In the genomic region with DNA sequence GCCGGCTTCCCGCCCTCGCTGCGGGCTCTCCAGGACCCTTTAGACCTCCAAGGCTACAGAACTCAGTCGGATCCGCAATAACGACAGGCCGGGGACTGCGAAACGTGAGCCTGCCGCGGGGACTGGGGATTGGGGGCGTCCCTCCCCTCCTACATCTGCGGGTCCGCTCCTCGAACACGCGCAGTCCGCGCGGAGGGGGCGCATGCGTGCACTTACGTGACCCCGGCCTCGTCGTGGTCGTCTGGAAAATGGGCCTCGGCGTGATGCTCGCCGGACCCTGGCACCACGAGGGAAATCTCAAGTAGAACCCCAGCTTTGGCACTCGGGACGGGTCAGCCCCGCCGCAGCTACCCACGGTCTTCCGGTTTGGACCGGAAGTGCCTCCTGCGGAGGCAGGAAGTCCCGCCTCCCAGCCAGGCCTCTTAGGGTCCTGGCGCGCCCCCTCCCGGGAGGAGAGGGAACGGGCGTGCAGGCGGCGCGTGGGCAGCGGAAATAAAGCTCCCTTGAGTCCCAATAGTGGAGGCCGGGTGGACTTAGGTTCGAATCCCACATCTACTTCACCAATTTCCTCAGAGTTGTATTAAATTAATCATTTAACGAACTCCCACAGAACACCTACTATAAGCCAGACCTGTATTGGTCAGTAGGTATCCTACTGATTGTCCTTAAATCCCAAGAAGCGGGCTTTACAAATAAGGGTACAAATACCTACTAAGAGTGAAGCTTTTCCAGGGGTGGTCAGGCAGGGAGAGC, we compare ENCODE assay signal across 1 cellular context.
TF ChIP-seq lines count a peak whose summit lies in the region.

A gene with protein sequence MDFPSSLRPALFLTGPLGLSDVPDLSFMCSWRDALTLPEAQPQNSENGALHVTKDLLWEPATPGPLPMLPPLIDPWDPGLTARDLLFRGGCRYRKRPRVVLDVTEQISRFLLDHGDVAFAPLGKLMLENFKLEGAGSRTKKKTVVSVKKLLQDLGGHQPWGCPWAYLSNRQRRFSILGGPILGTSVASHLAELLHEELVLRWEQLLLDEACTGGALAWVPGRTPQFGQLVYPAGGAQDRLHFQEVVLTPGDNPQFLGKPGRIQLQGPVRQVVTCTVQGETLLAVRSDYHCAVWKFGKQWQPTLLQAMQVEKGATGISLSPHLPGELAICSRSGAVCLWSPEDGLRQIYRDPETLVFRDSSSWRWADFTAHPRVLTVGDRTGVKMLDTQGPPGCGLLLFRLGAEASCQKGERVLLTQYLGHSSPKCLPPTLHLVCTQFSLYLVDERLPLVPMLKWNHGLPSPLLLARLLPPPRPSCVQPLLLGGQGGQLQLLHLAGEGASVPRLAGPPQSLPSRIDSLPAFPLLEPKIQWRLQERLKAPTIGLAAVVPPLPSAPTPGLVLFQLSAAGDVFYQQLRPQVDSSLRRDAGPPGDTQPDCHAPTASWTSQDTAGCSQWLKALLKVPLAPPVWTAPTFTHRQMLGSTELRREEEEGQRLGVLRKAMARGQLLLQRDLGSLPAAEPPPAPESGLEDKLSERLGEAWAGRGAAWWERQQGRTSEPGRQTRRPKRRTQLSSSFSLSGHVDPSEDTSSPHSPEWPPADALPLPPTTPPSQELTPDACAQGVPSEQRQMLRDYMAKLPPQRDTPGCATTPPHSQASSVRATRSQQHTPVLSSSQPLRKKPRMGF (minus strand): TSS at position 373 of the 753 bp plus-strand sequence. CDS start 2,069 bp downstream, outside the sequence.

TF ChIP-seq in HepG2, 621 proteins besides CTCF, POLR2A, EP300 and RAD21 (continued from another document and continues in another):
- TF ChIP-seq, protein P1, sequence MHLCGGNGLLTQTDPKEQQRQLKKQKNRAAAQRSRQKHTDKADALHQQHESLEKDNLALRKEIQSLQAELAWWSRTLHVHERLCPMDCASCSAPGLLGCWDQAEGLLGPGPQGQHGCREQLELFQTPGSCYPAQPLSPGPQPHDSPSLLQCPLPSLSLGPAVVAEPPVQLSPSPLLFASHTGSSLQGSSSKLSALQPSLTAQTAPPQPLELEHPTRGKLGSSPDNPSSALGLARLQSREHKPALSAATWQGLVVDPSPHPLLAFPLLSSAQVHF (CRISPR knock-in tag; IDR thresholded peaks at IDR 0.05): no peak
- TF ChIP-seq ZNF569 (CRISPR knock-in tag; IDR thresholded peaks at IDR 0.05; ENCODE audit: borderline replicate concordance) (no peak), SP140L (CRISPR knock-in tag; IDR thresholded peaks at IDR 0.05; ENCODE audit: borderline replicate concordance) (peak; percentile 58; the same call in 1 of the 2 replicates), NPAS2 (CRISPR knock-in tag; IDR thresholded peaks at IDR 0.05; ENCODE audit: borderline replicate concordance) (no peak), YEATS2 (CRISPR knock-in tag; IDR thresholded peaks at IDR 0.05; ENCODE audit: borderline replicate concordance) (peak; percentile 99), ZSCAN25 (CRISPR knock-in tag; IDR thresholded peaks at IDR 0.05) (no peak), NCOR1 (IDR thresholded peaks at IDR 0.05; ENCODE audit: borderline replicate concordance, low read length) (no peak), IRF2 (CRISPR knock-in tag; IDR thresholded peaks at IDR 0.05) (peak; percentile 83), RARG (CRISPR knock-in tag; IDR thresholded peaks at IDR 0.05; ENCODE audit: low read depth) (0 out of 2 replicates have a peak, but pooled peaks have one; percentile 71), ZBTB7A (CRISPR knock-in tag; IDR thresholded peaks at IDR 0.05) (no peak), ETV5 (CRISPR knock-in tag; IDR thresholded peaks at IDR 0.05; ENCODE audit: borderline replicate concordance) (peak; percentile 90), ZNF383 (CRISPR knock-in tag; IDR thresholded peaks at IDR 0.05; ENCODE audit: borderline replicate concordance) (0 out of 2 replicates have a peak, but pooled peaks have one; percentile 33), NFE2L1 (CRISPR knock-in tag; IDR thresholded peaks at IDR 0.05; ENCODE audit: borderline replicate concordance) (no peak), NFE2L2 (IDR thresholded peaks at IDR 0.05; ENCODE audit: low read length) (no peak), NONO (IDR thresholded peaks at IDR 0.05) (no peak), NONO (CRISPR knock-in tag; conservative IDR thresholded peaks at IDR 0.05) (peak; percentile 74; the same call in 1 of the 2 replicates), ZNF296 (CRISPR knock-in tag; conservative IDR thresholded peaks at IDR 0.05) (no peak), MIXL1 (CRISPR knock-in tag; IDR thresholded peaks at IDR 0.05) (no peak; the same call in 1 of the 2 replicates), ZNF484 (CRISPR knock-in tag; IDR thresholded peaks at IDR 0.05; ENCODE audit: borderline replicate concordance, low read depth) (0 out of 2 replicates have a peak, but pooled peaks have one; percentile 65), ZNF329 (CRISPR knock-in tag; IDR thresholded peaks at IDR 0.05; ENCODE audit: low read depth) (0 out of 2 replicates have a peak, but pooled peaks have one; percentile 75), RBAK (CRISPR knock-in tag; IDR thresholded peaks at IDR 0.05) (no peak), SAP130 (CRISPR knock-in tag; IDR thresholded peaks at IDR 0.05; ENCODE audit: low read depth) (peak; percentile 97), ZC3H4 (CRISPR knock-in tag; IDR thresholded peaks at IDR 0.05; ENCODE audit: borderline replicate concordance) (no peak), KDM3A (CRISPR knock-in tag; IDR thresholded peaks at IDR 0.05; ENCODE audit: low read depth) (peak; percentile 95; the same call in 1 of the 2 replicates), U2AF2 (IDR thresholded peaks at IDR 0.05; ENCODE audit: low read depth, low read length) (no peak), STAT5B (CRISPR knock-in tag; IDR thresholded peaks at IDR 0.05) (peak; percentile 90; the same call in 1 of the 2 replicates), SALL1 (CRISPR knock-in tag; IDR thresholded peaks at IDR 0.05) (peak; percentile 80), SRSF4 (IDR thresholded peaks at IDR 0.05; ENCODE audit: low read depth, low read length, poor library complexity, severe bottlenecking) (no peak)
- TF ChIP-seq, protein P2, sequence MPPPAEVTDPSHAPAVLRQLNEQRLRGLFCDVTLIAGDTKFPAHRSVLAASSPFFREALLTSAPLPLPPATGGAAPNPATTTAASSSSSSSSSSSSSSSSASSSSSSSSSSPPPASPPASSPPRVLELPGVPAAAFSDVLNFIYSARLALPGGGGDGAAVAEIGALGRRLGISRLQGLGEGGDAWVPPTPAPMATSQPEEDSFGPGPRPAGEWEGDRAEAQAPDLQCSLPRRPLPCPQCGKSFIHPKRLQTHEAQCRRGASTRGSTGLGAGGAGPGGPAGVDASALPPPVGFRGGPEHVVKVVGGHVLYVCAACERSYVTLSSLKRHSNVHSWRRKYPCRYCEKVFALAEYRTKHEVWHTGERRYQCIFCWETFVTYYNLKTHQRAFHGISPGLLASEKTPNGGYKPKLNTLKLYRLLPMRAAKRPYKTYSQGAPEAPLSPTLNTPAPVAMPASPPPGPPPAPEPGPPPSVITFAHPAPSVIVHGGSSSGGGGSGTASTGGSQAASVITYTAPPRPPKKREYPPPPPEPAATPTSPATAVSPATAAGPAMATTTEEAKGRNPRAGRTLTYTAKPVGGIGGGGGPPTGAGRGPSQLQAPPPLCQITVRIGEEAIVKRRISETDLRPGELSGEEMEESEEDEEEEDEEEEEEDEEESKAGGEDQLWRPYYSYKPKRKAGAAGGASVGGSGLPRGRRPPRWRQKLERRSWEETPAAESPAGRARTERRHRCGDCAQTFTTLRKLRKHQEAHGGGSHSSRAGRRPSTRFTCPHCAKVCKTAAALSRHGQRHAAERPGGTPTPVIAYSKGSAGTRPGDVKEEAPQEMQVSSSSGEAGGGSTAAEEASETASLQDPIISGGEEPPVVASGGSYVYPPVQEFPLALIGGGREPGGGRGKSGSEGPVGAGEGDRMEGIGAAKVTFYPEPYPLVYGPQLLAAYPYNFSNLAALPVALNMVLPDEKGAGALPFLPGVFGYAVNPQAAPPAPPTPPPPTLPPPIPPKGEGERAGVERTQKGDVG (CRISPR knock-in tag; IDR thresholded peaks at IDR 0.05; ENCODE audit: borderline replicate concordance): no peak
- TF ChIP-seq, protein P3, sequence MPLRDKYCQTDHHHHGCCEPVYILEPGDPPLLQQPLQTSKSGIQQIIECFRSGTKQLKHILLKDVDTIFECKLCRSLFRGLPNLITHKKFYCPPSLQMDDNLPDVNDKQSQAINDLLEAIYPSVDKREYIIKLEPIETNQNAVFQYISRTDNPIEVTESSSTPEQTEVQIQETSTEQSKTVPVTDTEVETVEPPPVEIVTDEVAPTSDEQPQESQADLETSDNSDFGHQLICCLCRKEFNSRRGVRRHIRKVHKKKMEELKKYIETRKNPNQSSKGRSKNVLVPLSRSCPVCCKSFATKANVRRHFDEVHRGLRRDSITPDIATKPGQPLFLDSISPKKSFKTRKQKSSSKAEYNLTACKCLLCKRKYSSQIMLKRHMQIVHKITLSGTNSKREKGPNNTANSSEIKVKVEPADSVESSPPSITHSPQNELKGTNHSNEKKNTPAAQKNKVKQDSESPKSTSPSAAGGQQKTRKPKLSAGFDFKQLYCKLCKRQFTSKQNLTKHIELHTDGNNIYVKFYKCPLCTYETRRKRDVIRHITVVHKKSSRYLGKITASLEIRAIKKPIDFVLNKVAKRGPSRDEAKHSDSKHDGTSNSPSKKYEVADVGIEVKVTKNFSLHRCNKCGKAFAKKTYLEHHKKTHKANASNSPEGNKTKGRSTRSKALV (CRISPR knock-in tag; IDR thresholded peaks at IDR 0.05): peak; percentile 70; the same call in 1 of the 2 replicates
- TF ChIP-seq, protein P4, sequence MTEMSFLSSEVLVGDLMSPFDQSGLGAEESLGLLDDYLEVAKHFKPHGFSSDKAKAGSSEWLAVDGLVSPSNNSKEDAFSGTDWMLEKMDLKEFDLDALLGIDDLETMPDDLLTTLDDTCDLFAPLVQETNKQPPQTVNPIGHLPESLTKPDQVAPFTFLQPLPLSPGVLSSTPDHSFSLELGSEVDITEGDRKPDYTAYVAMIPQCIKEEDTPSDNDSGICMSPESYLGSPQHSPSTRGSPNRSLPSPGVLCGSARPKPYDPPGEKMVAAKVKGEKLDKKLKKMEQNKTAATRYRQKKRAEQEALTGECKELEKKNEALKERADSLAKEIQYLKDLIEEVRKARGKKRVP (CRISPR knock-in tag; IDR thresholded peaks at IDR 0.05): no peak
- TF ChIP-seq, protein P5, sequence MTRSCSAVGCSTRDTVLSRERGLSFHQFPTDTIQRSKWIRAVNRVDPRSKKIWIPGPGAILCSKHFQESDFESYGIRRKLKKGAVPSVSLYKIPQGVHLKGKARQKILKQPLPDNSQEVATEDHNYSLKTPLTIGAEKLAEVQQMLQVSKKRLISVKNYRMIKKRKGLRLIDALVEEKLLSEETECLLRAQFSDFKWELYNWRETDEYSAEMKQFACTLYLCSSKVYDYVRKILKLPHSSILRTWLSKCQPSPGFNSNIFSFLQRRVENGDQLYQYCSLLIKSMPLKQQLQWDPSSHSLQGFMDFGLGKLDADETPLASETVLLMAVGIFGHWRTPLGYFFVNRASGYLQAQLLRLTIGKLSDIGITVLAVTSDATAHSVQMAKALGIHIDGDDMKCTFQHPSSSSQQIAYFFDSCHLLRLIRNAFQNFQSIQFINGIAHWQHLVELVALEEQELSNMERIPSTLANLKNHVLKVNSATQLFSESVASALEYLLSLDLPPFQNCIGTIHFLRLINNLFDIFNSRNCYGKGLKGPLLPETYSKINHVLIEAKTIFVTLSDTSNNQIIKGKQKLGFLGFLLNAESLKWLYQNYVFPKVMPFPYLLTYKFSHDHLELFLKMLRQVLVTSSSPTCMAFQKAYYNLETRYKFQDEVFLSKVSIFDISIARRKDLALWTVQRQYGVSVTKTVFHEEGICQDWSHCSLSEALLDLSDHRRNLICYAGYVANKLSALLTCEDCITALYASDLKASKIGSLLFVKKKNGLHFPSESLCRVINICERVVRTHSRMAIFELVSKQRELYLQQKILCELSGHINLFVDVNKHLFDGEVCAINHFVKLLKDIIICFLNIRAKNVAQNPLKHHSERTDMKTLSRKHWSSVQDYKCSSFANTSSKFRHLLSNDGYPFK (CRISPR knock-in tag; IDR thresholded peaks at IDR 0.05; ENCODE audit: borderline replicate concordance): peak; percentile 89
- TF ChIP-seq, protein P6, sequence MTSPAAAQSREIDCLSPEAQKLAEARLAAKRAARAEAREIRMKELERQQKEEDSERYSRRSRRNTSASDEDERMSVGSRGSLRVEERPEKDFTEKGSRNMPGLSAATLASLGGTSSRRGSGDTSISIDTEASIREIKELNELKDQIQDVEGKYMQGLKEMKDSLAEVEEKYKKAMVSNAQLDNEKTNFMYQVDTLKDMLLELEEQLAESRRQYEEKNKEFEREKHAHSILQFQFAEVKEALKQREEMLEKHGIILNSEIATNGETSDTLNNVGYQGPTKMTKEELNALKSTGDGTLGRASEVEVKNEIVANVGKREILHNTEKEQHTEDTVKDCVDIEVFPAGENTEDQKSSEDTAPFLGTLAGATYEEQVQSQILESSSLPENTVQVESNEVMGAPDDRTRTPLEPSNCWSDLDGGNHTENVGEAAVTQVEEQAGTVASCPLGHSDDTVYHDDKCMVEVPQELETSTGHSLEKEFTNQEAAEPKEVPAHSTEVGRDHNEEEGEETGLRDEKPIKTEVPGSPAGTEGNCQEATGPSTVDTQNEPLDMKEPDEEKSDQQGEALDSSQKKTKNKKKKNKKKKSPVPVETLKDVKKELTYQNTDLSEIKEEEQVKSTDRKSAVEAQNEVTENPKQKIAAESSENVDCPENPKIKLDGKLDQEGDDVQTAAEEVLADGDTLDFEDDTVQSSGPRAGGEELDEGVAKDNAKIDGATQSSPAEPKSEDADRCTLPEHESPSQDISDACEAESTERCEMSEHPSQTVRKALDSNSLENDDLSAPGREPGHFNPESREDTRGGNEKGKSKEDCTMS (CRISPR knock-in tag; conservative IDR thresholded peaks at IDR 0.05): peak; percentile 53; the same call in 1 of the 2 replicates
- TF ChIP-seq, protein P7, sequence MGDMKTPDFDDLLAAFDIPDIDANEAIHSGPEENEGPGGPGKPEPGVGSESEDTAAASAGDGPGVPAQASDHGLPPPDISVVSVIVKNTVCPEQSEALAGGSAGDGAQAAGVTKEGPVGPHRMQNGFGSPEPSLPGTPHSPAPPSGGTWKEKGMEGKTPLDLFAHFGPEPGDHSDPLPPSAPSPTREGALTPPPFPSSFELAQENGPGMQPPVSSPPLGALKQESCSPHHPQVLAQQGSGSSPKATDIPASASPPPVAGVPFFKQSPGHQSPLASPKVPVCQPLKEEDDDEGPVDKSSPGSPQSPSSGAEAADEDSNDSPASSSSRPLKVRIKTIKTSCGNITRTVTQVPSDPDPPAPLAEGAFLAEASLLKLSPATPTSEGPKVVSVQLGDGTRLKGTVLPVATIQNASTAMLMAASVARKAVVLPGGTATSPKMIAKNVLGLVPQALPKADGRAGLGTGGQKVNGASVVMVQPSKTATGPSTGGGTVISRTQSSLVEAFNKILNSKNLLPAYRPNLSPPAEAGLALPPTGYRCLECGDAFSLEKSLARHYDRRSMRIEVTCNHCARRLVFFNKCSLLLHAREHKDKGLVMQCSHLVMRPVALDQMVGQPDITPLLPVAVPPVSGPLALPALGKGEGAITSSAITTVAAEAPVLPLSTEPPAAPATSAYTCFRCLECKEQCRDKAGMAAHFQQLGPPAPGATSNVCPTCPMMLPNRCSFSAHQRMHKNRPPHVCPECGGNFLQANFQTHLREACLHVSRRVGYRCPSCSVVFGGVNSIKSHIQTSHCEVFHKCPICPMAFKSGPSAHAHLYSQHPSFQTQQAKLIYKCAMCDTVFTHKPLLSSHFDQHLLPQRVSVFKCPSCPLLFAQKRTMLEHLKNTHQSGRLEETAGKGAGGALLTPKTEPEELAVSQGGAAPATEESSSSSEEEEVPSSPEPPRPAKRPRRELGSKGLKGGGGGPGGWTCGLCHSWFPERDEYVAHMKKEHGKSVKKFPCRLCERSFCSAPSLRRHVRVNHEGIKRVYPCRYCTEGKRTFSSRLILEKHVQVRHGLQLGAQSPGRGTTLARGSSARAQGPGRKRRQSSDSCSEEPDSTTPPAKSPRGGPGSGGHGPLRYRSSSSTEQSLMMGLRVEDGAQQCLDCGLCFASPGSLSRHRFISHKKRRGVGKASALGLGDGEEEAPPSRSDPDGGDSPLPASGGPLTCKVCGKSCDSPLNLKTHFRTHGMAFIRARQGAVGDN (CRISPR knock-in tag; IDR thresholded peaks at IDR 0.05): peak; percentile 90
